ENCODE assay signal across 8 cellular contexts in genomic region chr13:21061077-21061945, GRCh38. TPM values are rescaled to one million over a fixed set of nuclear protein-coding genes. Genes with fewer than 3 reads are reported as not detected.
DNase-seq lines count a peak whose midpoint lies in the region; ATAC-seq and TF ChIP-seq lines count a peak whose summit lies in the region.

LATS2 (minus strand) TSS chr13:21061586; CDS start chr13:21046026, 15,560 bp downstream.

- peak; percentile 36 to 87 (median 80) for DNase-seq in C1 segment of cervical spinal cord (lab: John Stamatoyannopoulos, UW)
- peak; percentile 39 for DNase-seq in OCI-M2 (lab: John Stamatoyannopoulos, UW; ENCODE audit: unreplicated experiment)
- peak; percentile 34 for DNase-seq in activated T-helper 9 cell treated with anti-CD3 and anti-CD28 coated beads, Interleukin-2, amount 50 U/mL, for 16 hours (ENCODE audit: low read depth)
- DNase-seq in fibroblast of mammary gland (ENCODE audit: low read depth): peak; percentile 90
- peak; percentile 97 for DNase-seq in myocyte (ENCODE audit: low read depth)
- DNase-seq in stimulated activated naive CD4-positive, alpha-beta T cell treated with Interleukin-2 at 50 U/mL for 16 hours (lab: John Stamatoyannopoulos, UW): peak; percentile 42

- no peak for TF ChIP-seq CTCF in fibroblast of mammary gland (conservative IDR thresholded peaks at IDR 0.05; ENCODE audit: control insufficient read depth, insufficient read depth, low read depth, low read length)

- peak within 1 kb of the TSS; percentile 64 for H3K4me3 ChIP-seq in fibroblast of mammary gland (ENCODE audit: control insufficient read depth, low read depth, low read length)

- TF ChIP-seq POLR2A in GM19099 (IDR thresholded peaks at IDR 0.05; ENCODE audit: extremely low read depth, insufficient read length, low read depth): peak; percentile 26

- ATAC-seq in HG03280 (IDR thresholded peaks at IDR 0.05; ENCODE audit: unreplicated experiment): peak; percentile 89

RNA-seq across cellular contexts. Expression of gene LATS2, which starts in this region (rescaled TPM):
- total RNA-seq in myocyte: 19.4 and 21.4 TPM in 2 replicates
- polyA plus RNA-seq in myocyte (2012): 30.0 TPM

Comparison
In these comparisons a context has a peak if more than half of its experiments do, and no peak if none do; other contexts are left out.
1. Peak in every context shown above with its lines: DNase-seq, ATAC-seq and H3K4me3 ChIP-seq.
2. DNase-seq: peak in every context shown above with its lines; median percentile 97 in myocyte; 90 in fibroblast of mammary gland; 80 in C1 segment of cervical spinal cord; 42 in stimulated activated naive CD4-positive, alpha-beta T cell treated with Interleukin-2 at 50 U/mL for 16 hours; 39 in OCI-M2; 34 in activated T-helper 9 cell treated with anti-CD3 and anti-CD28 coated beads, Interleukin-2, amount 50 U/mL, for 16 hours.